ENCODE assay signal across 8 cellular contexts in genomic region chr1:201189085-201189484, GRCh38. TPM values are rescaled to one million over a fixed set of nuclear protein-coding genes. Genes with fewer than 3 reads are reported as not detected.
"Had no signal": no experiment of that assay in that cellular context is flagged by ENCODE, and none has a peak within 500 bp of the region (broad histone marks: within the 10 kb centered on the region; RNA-seq: fewer than 3 reads in every experiment).

No MANE protein-coding gene starts in this region.

- H3K4me3 ChIP-seq: GM23338, K562 had no signal

- H2AFZ ChIP-seq: GM23338 had no signal

- ATAC-seq: GM23338, K562 had no signal

- H3K27ac Mint-ChIP-seq: GM23338, HFFc6 had no signal

- H3K4me3 Mint-ChIP-seq: GM23338, H9, HFFc6 had no signal

- H3K9me3 Mint-ChIP-seq: GM23338, H9, HFFc6 had no signal

- DNase-seq: H9, HCEC 1CT, HFFc6, IMR-90, KG1 had no signal

- H3K4me2 ChIP-seq: GM23338 had no signal

RNA-seq across cellular contexts. Expression of gene IGFN1, which starts 1.5 kb away (rescaled TPM):
- polyA plus RNA-seq: GM23338, H1 had no signal
